Comparison of ENCODE assay signal across 14 cellular contexts in genomic region chr2:128552806-128553551, GRCh38.
"Had no signal": no experiment of that assay in that cellular context is flagged by ENCODE, and none has a peak within 500 bp of the region (broad histone marks: within the 10 kb centered on the region; RNA-seq: fewer than 3 reads in every experiment).

No MANE protein-coding gene starts in this region.

- H3K4me3 ChIP-seq: ascending aorta, colonic mucosa, pancreas, SK-N-MC, smooth muscle cell, tibial nerve had no signal

- H3K4me2 ChIP-seq: smooth muscle cell had no signal

- DNase-seq: activated CD4-positive, alpha-beta T cell treated with anti-CD3 and anti-CD28 coated beads for 4 hours; activated effector memory CD4-positive, alpha-beta T cell treated with anti-CD3 and anti-CD28 coated beads, Interleukin-2, amount 50 U/mL, for 16 hours; activated T-cell treated with anti-CD3 and anti-CD28 coated beads, Interleukin-2, amount 50 U/mL, for 1 hour; colonic mucosa; effector CD8-positive, alpha-beta T cell; mammary epithelial cell; T-cell; WERI-Rb-1 had no signal

- ATAC-seq: pancreas; stimulated activated effector memory CD8-positive, alpha-beta T cell treated with anti-CD3 and anti-CD28 coated beads, Interleukin-12 subunit alpha, Interleukin-12 subunit beta, amount 100 ng/mL, for 72 hours; T-cell had no signal

- H3K27me3 ChIP-seq: ascending aorta, colonic mucosa, pancreas, tibial nerve had no signal

- FAIRE-seq: pancreas had no signal

- H3K27ac ChIP-seq: ascending aorta, colonic mucosa, pancreas, SK-N-MC, tibial nerve, WERI-Rb-1 had no signal

- H3K36me3 ChIP-seq: ascending aorta, colonic mucosa, pancreas, tibial nerve, WERI-Rb-1 had no signal

- H3K9me3 ChIP-seq: ascending aorta, colonic mucosa, pancreas, tibial nerve had no signal

- H3K4me1 ChIP-seq: ascending aorta, colonic mucosa, pancreas had no signal
